ENCODE assay signal across 17 cellular contexts in genomic region chr10:11509036-11509435, GRCh38.
DNase-seq lines count a peak whose midpoint lies in the region; ATAC-seq and TF ChIP-seq lines count a peak whose summit lies in the region.
"Had no signal": no experiment of that assay in that cellular context is flagged by ENCODE, and none has a peak within 500 bp of the region (broad histone marks: within the 10 kb centered on the region; RNA-seq: fewer than 3 reads in every experiment).

No MANE protein-coding gene starts in this region.

- TF ChIP-seq CTCF in astrocyte of the spinal cord (IDR thresholded peaks at IDR 0.05; ENCODE audit: low read depth, low read length), result no peak

- ATAC-seq in activated naive CD8-positive, alpha-beta T cell treated with anti-CD3 and anti-CD28 coated beads, Interleukin-2, amount 50 U/mL, for 24 hours, result no peak

- peaks cover 16% of the 10 kb centered on the region for H3K4me1 Mint-ChIP-seq in activated naive CD8-positive, alpha-beta T cell treated with anti-CD3 and anti-CD28 coated beads, Interleukin-2, amount 50 U/mL, for 24 hours

- no peak overlapping the region for H3K27ac Mint-ChIP-seq in activated naive CD8-positive, alpha-beta T cell treated with anti-CD3 and anti-CD28 coated beads, Interleukin-2, amount 50 U/mL, for 24 hours

- no peak overlapping the region for H3K4me3 Mint-ChIP-seq in activated naive CD8-positive, alpha-beta T cell treated with anti-CD3 and anti-CD28 coated beads, Interleukin-2, amount 50 U/mL, for 24 hours

- H3K9me3 Mint-ChIP-seq in activated naive CD8-positive, alpha-beta T cell treated with anti-CD3 and anti-CD28 coated beads, Interleukin-2, amount 50 U/mL, for 24 hours, result no peaks in the 10 kb centered on the region

- no peaks in the 10 kb centered on the region for H3K36me3 Mint-ChIP-seq in activated naive CD8-positive, alpha-beta T cell treated with anti-CD3 and anti-CD28 coated beads, Interleukin-2, amount 50 U/mL, for 24 hours (ENCODE audit: low read depth)

- in situ Hi-C loops in astrocyte of the spinal cord (cut with HindIII; ENCODE audit: low sequenced_read_pairs), result no loop called here

- H3K27me3 Mint-ChIP-seq in activated naive CD8-positive, alpha-beta T cell treated with anti-CD3 and anti-CD28 coated beads, Interleukin-2, amount 50 U/mL, for 24 hours, result no peaks in the 10 kb centered on the region

- DNase-seq in CMK (ENCODE audit: low read depth) (peak; percentile 17), Kasumi-1 (lab: John Stamatoyannopoulos, UW) (peak; percentile 27 to 53), astrocyte of the spinal cord (ENCODE audit: low read depth, low spot score) (peak; percentile 22), left kidney (ENCODE audit: low read depth, low spot score) (peak; percentile 50), AG08395 (ENCODE audit: low spot score) (no peak), pons (ENCODE audit: low spot score) (no peak), NCI-H2029 treated with DMSO at 0.1 percent for 48 hours (lab: John Stamatoyannopoulos, UW) (no peak)
- no peak for DNase-seq in activated naive CD8-positive, alpha-beta T cell treated with anti-CD3 and anti-CD28 coated beads, Interleukin-2, amount 50 U/mL, for 24 hours
- DNase-seq: C1 segment of cervical spinal cord; H7; IMR-90; NCI-H187; NCI-H446; NCI-H69; NK-92 treated with Interleukin-12 subunit alpha and Interleukin-12 subunit beta, amount 100 ng/mL, for 24 hours; OCI-M1 had no signal

- no peak overlapping the region for H3K4me3 ChIP-seq in astrocyte of the spinal cord (ENCODE audit: low read depth, low read length)
- H3K4me3 ChIP-seq: SJSA1 had no signal

Comparison
In these comparisons a context has a peak if more than half of its experiments do, and no peak if none do; other contexts are left out.
1. DNase-seq: peak in CMK (single experiment), Kasumi-1 (2 of 2), astrocyte of the spinal cord (single experiment) and left kidney (single experiment); none in AG08395 (single experiment), pons (single experiment), activated naive CD8-positive, alpha-beta T cell treated with anti-CD3 and anti-CD28 coated beads, Interleukin-2, amount 50 U/mL, for 24 hours (single experiment) and NCI-H2029 treated with DMSO at 0.1 percent for 48 hours (single experiment).